1 cellular context compared by ENCODE assay signal in genomic region chrX:8067754-8068469, GRCh38.
TF ChIP-seq lines count a peak whose summit lies in the region.

No MANE protein-coding gene starts in this region.

TF ChIP-seq in K562, 482 proteins besides CTCF, POLR2A, EP300 and RAD21 (continued from another document):
- TF ChIP-seq DACH1 (IDR thresholded peaks at IDR 0.05; ENCODE audit: partially characterized antibody) (no peak), FOSL1 (tag; conservative IDR thresholded peaks at IDR 0.05) (peak; percentile 32; the same call in 1 of the 2 replicates), ZNF644 (tag; IDR thresholded peaks at IDR 0.05; ENCODE audit: low read depth) (no peak), ZNF324 (CRISPR knock-in tag; IDR thresholded peaks at IDR 0.05) (no peak), COPS2 (conservative IDR thresholded peaks at IDR 0.05) (no peak), JUND (IDR thresholded peaks at IDR 0.05; ENCODE audit: borderline replicate concordance, low read depth, low read length) (0 out of 2 replicates have a peak, but pooled peaks have one; percentile 56), JUND (tag; IDR thresholded peaks at IDR 0.05; ENCODE audit: borderline replicate concordance, low read depth, low read length) (peak; percentile 79; the same call in 2 of the 3 replicates), YBX1 (IDR thresholded peaks at IDR 0.05) (no peak), MEIS2 (IDR thresholded peaks at IDR 0.05; ENCODE audit: partially characterized antibody) (peak; percentile 85), TSC22D4 (tag; IDR thresholded peaks at IDR 0.05) (no peak), ATF3 (IDR thresholded peaks at IDR 0.05) (peak; percentile 71), ATF3 (CRISPR knock-in tag; conservative IDR thresholded peaks at IDR 0.05) (no peak)
- TF ChIP-seq, protein P1, sequence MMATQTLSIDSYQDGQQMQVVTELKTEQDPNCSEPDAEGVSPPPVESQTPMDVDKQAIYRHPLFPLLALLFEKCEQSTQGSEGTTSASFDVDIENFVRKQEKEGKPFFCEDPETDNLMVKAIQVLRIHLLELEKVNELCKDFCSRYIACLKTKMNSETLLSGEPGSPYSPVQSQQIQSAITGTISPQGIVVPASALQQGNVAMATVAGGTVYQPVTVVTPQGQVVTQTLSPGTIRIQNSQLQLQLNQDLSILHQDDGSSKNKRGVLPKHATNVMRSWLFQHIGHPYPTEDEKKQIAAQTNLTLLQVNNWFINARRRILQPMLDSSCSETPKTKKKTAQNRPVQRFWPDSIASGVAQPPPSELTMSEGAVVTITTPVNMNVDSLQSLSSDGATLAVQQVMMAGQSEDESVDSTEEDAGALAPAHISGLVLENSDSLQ (IDR thresholded peaks at IDR 0.05), result peak; percentile 25; the same call in 1 of the 2 replicates
TF ChIP-seq in K562: peak in this region for 6.
